Comparison of ENCODE assay signal across 20 cellular contexts in genomic region chr4:149690726-149691125, GRCh38.
DNase-seq lines count a peak whose midpoint lies in the region; FAIRE-seq and TF ChIP-seq lines count a peak whose summit lies in the region.
"Had no signal": no experiment of that assay in that cellular context is flagged by ENCODE, and none has a peak within 500 bp of the region (broad histone marks: within the 10 kb centered on the region; RNA-seq: fewer than 3 reads in every experiment).

No MANE protein-coding gene starts in this region.

- H3K9me3 ChIP-seq in H1 (ENCODE audit: insufficient read depth in 2 of 2, low read depth in 1 of 2, low read length in 1 of 2): no peaks in the 10 kb centered on the region
- H3K9me3 ChIP-seq: MG63, Peyer's patch had no signal

- H3K4me3 Mint-ChIP-seq in neural crest cell: no peak overlapping the region
- H3K4me3 Mint-ChIP-seq: B cell; mesothelial cell of epicardium; stimulated activated effector memory CD8-positive, alpha-beta T cell treated with anti-CD3 and anti-CD28 coated beads, Interleukin-12 subunit alpha, Interleukin-12 subunit beta, amount 100 ng/mL, for 72 hours had no signal

- no peak for TF ChIP-seq POLR2A in H1 (IDR thresholded peaks at IDR 0.05; ENCODE audit: control extremely low read depth in 1 of 2, low read depth in 2 of 2, low read length in 2 of 2)

- FAIRE-seq in H1 (lab: Jason Lieb, UNC): peak; percentile 45
- FAIRE-seq: HepG2, TTC549 had no signal

- no peaks in the 10 kb centered on the region; the same call in 1 of the 2 replicates for H3K23me2 ChIP-seq in H1 (ENCODE audit: low read depth, low read length)

- H3K27me3 Mint-ChIP-seq in neural crest cell (ENCODE audit: low read depth): peaks cover 8% of the 10 kb centered on the region
- H3K27me3 Mint-ChIP-seq: B cell had no signal

- H3K14ac ChIP-seq in H1 (ENCODE audit: insufficient read length): no peak overlapping the region

- no peaks in the 10 kb centered on the region for H4K20me1 ChIP-seq in H1 (replicated peaks in 1 of 2; ENCODE audit: control insufficient read depth in 1 of 2, insufficient read depth in 2 of 2, low read length in 2 of 2)

- DNase-seq in GM12864 (ENCODE audit: low read depth) (no peak), NAMALWA (ENCODE audit: low spot score) (peak; percentile 5), H1 (ENCODE audit: low read depth in 1 of 2, low spot score in 2 of 2) (no peak), neural crest cell (ENCODE audit: low read depth, low spot score) (no peak), NCI-H446 treated with DMSO at 0.1 percent for 48 hours (lab: John Stamatoyannopoulos, UW) (no peak), dedifferentiated amniotic fluid mesenchymal stem cell (ENCODE audit: extremely low spot score) (no peak), glomerular visceral epithelial cell (ENCODE audit: extremely low spot score) (no peak)
- no peak for DNase-seq in activated naive CD4-positive, alpha-beta T cell (lab: John Stamatoyannopoulos, UW)
- DNase-seq: activated naive CD4-positive, alpha-beta T cell treated with Interleukin-2 at 50 U/mL for 16 hours; MG63; NCI-H2029; NCI-H524; Peyer's patch; retina had no signal

- peak; percentile 7 for TF ChIP-seq CTCF in GM12864 (IDR thresholded peaks at IDR 0.05; ENCODE audit: low read depth, low read length, missing control alignments)
- TF ChIP-seq CTCF in H1 (IDR thresholded peaks at IDR 0.05; ENCODE audit: control extremely low read depth in 1 of 3, insufficient read depth in 1 of 3, low read depth in 1 of 3, low read length in 3 of 3): peak in 2 of 3 experiments; percentile 26 to 37; a peak in 2 of 4 replicates
- TF ChIP-seq CTCF in neural crest cell (conservative IDR thresholded peaks at IDR 0.05): peak; percentile 22

- H3K9me3 Mint-ChIP-seq in neural crest cell: peaks cover 5% of the 10 kb centered on the region

- no peaks in the 10 kb centered on the region for H3K36me3 ChIP-seq in H1 (ENCODE audit: control insufficient read depth in 2 of 4, insufficient read depth in 4 of 4, low read length in 3 of 4)
- H3K36me3 ChIP-seq: MG63, Peyer's patch had no signal

- H4K8ac ChIP-seq in H1 (ENCODE audit: extremely low read depth, insufficient read depth, low read length): no peak overlapping the region

- H2BK15ac ChIP-seq in H1 (ENCODE audit: low read length): no peak overlapping the region

- H3K4me3 ChIP-seq in GM12864 (ENCODE audit: low read depth, low read length): no peak overlapping the region
- no peak overlapping the region for H3K4me3 ChIP-seq in H1 (ENCODE audit: extremely low read depth in 1 of 4, insufficient read depth in 2 of 4, low read depth in 3 of 4, low read length in 4 of 4)
- H3K4me3 ChIP-seq: hepatocyte, MG63, Peyer's patch had no signal

- no peaks in the 10 kb centered on the region for H3K4me1 ChIP-seq in H1 (replicated peaks in 1 of 4; ENCODE audit: control insufficient read depth in 3 of 4, insufficient read depth in 4 of 4, low read length in 3 of 4)
- H3K4me1 ChIP-seq: Peyer's patch had no signal

- TF ChIP-seq EP300 in H1 (IDR thresholded peaks at IDR 0.05; ENCODE audit: borderline replicate concordance in 1 of 2, low read depth in 2 of 2, low read length in 2 of 2): no peak

- POLR2A ChIA-PET in H1 (lab: Charles Lee; ENCODE audit: partially characterized antibody): no interaction called here

- H3K79me1 ChIP-seq in H1 (ENCODE audit: low read depth, low read length): no peaks in the 10 kb centered on the region

- CTCF ChIA-PET in H1 (lab: Charles Lee; ENCODE audit: partially characterized antibody): interaction anchor here (1.0 to 2.3 kb wide), 6 partner anchors 9 to 28 kb away, joined by 3 to 9 read pairs (median 4); no protein-coding TSS in a partner anchor

- H2BK5ac ChIP-seq in H1 (ENCODE audit: low read depth, low read length): no peak overlapping the region

- H3K9ac ChIP-seq in H1 (replicated peaks in 1 of 4; ENCODE audit: extremely low read depth in 1 of 4, low read depth in 3 of 4, low read length in 3 of 4): no peak overlapping the region

- H2BK120ac ChIP-seq in H1 (replicated peaks; ENCODE audit: low read depth, low read length): no peak overlapping the region

- no peak overlapping the region for H2AFZ ChIP-seq in H1 (ENCODE audit: low read length)
- H2AFZ ChIP-seq: hepatocyte had no signal

- H2AK5ac ChIP-seq in H1 (ENCODE audit: low read depth, low read length): no peak overlapping the region

- no peaks in the 10 kb centered on the region for H3K36me3 Mint-ChIP-seq in neural crest cell (ENCODE audit: low read depth)
- H3K36me3 Mint-ChIP-seq: stimulated activated effector memory CD8-positive, alpha-beta T cell treated with anti-CD3 and anti-CD28 coated beads, Interleukin-12 subunit alpha, Interleukin-12 subunit beta, amount 100 ng/mL, for 72 hours had no signal

- TF ChIP-seq RAD21 in H1 (IDR thresholded peaks at IDR 0.05 in 1 of 2, conservative IDR thresholded peaks at IDR 0.05 in 1 of 2; ENCODE audit: low read depth in 2 of 2, low read length in 2 of 2): peak in 1 of 2 experiments; percentile 21; a peak in 1 of 4 replicates

- H3K27ac ChIP-seq in H1 (ENCODE audit: low read depth, low read length): no peak overlapping the region
- H3K27ac ChIP-seq: hepatocyte, Peyer's patch had no signal

- H3K4ac ChIP-seq in H1 (replicated peaks; ENCODE audit: insufficient read length, low read depth, low read length): no peak overlapping the region

- H3K18ac ChIP-seq in H1 (ENCODE audit: extremely low read depth, low read length): no peak overlapping the region

- H2BK20ac ChIP-seq in H1 (ENCODE audit: low read length): no peak overlapping the region

- H3K56ac ChIP-seq in H1 (replicated peaks; ENCODE audit: insufficient read length, low read depth, low read length): no peak overlapping the region

- no peaks in the 10 kb centered on the region for H3K4me1 Mint-ChIP-seq in neural crest cell
- H3K4me1 Mint-ChIP-seq: B cell; mesothelial cell of epicardium; stimulated activated effector memory CD8-positive, alpha-beta T cell treated with anti-CD3 and anti-CD28 coated beads, Interleukin-12 subunit alpha, Interleukin-12 subunit beta, amount 100 ng/mL, for 72 hours had no signal

- H4K91ac ChIP-seq in H1 (replicated peaks; ENCODE audit: insufficient read length, low read length): no peak overlapping the region

- no peak overlapping the region for H3K23ac ChIP-seq in H1 (ENCODE audit: insufficient read length)

- H2BK12ac ChIP-seq in H1 (ENCODE audit: low read depth, low read length): no peak overlapping the region

- whole genome bisulfite sequencing in H1 (ENCODE audit: extremely low coverage in 1 of 2, insufficient coverage in 1 of 2, insufficient read length in 1 of 2, insufficient replicate concordance in 2 of 2, low coverage in 1 of 2, low lambda C conversion rate in 2 of 2, missing lambda C conversion rate in 1 of 2), 2 experiments: 90% methylated on average over 3 of the region's 3 CpGs; no CpG with 5 or more reads in 1 of the 2 experiments

- H3K79me2 ChIP-seq in H1 (ENCODE audit: control insufficient read depth in 1 of 2, insufficient read depth in 2 of 2, low read length in 2 of 2): no peaks in the 10 kb centered on the region
- H3K79me2 ChIP-seq: hepatocyte had no signal

- no peak overlapping the region for H3K4me2 ChIP-seq in H1 (ENCODE audit: insufficient read depth in 1 of 2, low read depth in 2 of 2, low read length in 2 of 2)
- H3K4me2 ChIP-seq: hepatocyte had no signal

- no peak overlapping the region for H4K5ac ChIP-seq in H1 (ENCODE audit: insufficient read length, low read depth, low read length)

- peaks cover 0 to 1% (median 0%) of the 10 kb centered on the region in 4 experiments; a peak in 1 of 7 replicates for H3K27me3 ChIP-seq in H1 (replicated peaks in 1 of 4; ENCODE audit: control insufficient read depth in 3 of 4, extremely low read depth in 1 of 4, insufficient read depth in 3 of 4, low read length in 3 of 4)
- H3K27me3 ChIP-seq: hepatocyte, MG63, Peyer's patch had no signal

- H3K27ac Mint-ChIP-seq in neural crest cell (ENCODE audit: unreplicated experiment): no peak overlapping the region
- H3K27ac Mint-ChIP-seq: B cell; mesothelial cell of epicardium; stimulated activated effector memory CD8-positive, alpha-beta T cell treated with anti-CD3 and anti-CD28 coated beads, Interleukin-12 subunit alpha, Interleukin-12 subunit beta, amount 100 ng/mL, for 72 hours had no signal

TF ChIP-seq in H1, 55 proteins besides CTCF, POLR2A, EP300 and RAD21:
- TF ChIP-seq, protein P1, sequence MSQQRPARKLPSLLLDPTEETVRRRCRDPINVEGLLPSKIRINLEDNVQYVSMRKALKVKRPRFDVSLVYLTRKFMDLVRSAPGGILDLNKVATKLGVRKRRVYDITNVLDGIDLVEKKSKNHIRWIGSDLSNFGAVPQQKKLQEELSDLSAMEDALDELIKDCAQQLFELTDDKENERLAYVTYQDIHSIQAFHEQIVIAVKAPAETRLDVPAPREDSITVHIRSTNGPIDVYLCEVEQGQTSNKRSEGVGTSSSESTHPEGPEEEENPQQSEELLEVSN (IDR thresholded peaks at IDR 0.05): no peak
- TF ChIP-seq YY1 (IDR thresholded peaks at IDR 0.05; ENCODE audit: low read depth, low read length): 0 out of 2 replicates have a peak, but pooled peaks have one; percentile 29
